8 cellular contexts compared by ENCODE assay signal in the genomic region with DNA sequence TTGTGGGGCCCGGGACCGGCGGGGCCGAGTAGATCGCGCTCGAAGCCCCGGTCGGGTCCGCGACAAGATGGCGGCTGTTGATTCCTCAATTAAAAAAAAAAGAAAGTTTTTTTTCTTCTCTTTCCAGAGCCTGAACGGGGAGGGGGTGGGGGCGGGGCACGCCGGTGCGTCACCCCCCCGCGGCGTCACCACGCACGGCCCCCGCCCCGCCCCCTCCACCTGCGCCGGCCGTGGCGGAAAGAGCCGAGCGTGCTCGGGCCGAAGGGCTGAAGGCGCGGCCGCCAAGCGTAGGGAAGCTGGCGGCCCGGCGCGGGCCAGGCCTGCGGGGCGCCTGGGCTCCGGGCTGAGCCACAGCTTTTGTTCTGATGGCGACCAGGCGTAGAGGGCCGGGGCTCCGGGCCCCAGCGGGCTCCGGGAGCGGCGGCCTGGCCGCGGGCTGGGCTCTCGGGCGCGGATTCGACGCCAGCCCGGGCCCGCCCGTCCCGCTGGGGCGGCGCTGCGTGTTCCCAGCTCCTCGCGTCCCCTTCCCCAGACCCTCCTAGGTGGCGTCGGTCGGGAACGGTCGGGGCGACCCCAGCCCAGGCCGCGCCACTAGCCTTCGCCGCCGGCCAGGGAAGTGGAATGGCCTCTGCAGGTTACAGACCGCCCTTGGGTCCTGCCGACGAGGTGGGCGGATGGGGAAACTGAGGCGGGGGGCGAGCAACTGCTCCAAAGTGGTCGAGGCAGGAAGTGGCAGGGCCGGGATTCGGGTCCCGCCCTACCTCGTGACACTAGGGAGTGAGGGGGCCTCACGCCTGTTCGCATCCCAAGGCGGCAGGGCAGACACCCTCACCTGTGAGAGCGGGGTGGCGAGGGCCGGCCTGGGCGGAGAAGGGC. TPM values are rescaled to one million over a fixed set of nuclear protein-coding genes. Genes with fewer than 3 reads are reported as not detected.
DNase-seq lines count a peak whose midpoint lies in the region; TF ChIP-seq lines count a peak whose summit lies in the region.

Gene CREBBP (minus strand): TSS at position 91 of the 876 bp plus-strand sequence. CDS start 797 bp downstream, outside the sequence.

- intact Hi-C loops in stomach (cut with DNase I; ENCODE audit: low total_unique reads) = no loop called here

- H3K4ac ChIP-seq in H9 (ENCODE audit: low read depth, low read length) = no peak within 1 kb of the TSS

- H3K4me1 ChIP-seq in H9 (ENCODE audit: insufficient read depth, low read length) (0 out of 2 replicates have a peak, but pooled peaks cover 4% of the 10 kb centered on the region), MM.1S (ENCODE audit: low read length) (peaks cover 13% of the 10 kb centered on the region), stomach (peaks cover 32 to 42% (median 40%) of the 10 kb centered on the region in 4 donors)

- H2BK15ac ChIP-seq in H9 (ENCODE audit: low read depth, low read length) = no peak within 1 kb of the TSS

- H3K27ac ChIP-seq in H9 (ENCODE audit: insufficient read length, low read depth, low read length) (no peak within 1 kb of the TSS), MM.1S (ENCODE audit: low read length) (no peak within 1 kb of the TSS), stomach (peak within 1 kb of the TSS; percentile 77 to 95 (median 87))

- H2AFZ ChIP-seq in H9 (ENCODE audit: low read length) = no peak within 1 kb of the TSS
- peak within 1 kb of the TSS; percentile 96 for H2AFZ ChIP-seq in MM.1S (ENCODE audit: low read length)

- no peak within 1 kb of the TSS for H4K8ac ChIP-seq in H9 (replicated peaks; ENCODE audit: insufficient read length, low read depth, low read length)

- H3K18ac ChIP-seq in H9 (ENCODE audit: insufficient read length, low read depth, low read length) = peak within 1 kb of the TSS; percentile 44

- TF ChIP-seq POLR2A in stomach (IDR thresholded peaks at IDR 0.05) = no peak

- no peak within 1 kb of the TSS for H4K5ac ChIP-seq in H9 (ENCODE audit: insufficient read length, low read depth, low read length)

- WGBS in H9 (ENCODE audit: extremely low coverage, insufficient read length, low lambda C conversion rate) = no CpG with 5 or more reads among the region's 96 CpGs
- 1 to 3% (median 3%) methylated on average over 40 to 96 of the region's 96 CpGs for WGBS in stomach, 5 donors

- DNase-seq in EL (peak; percentile 85), H9 (peak; percentile 86), MM.1S (peak; percentile 94), SIG-M5 (lab: John Stamatoyannopoulos, UW) (peak; percentile 15), activated gamma-delta T cell (lab: John Stamatoyannopoulos, UW) (peak; percentile 85), foreskin fibroblast (peak; percentile 83 to 95), neural crest cell (ENCODE audit: low read depth, low spot score) (peak; percentile 73), stomach (peak; percentile 91)

- H3K27me3 ChIP-seq in H9 (ENCODE audit: insufficient read depth, low read length) (no peaks in the 10 kb centered on the region), MM.1S (replicated peaks; ENCODE audit: insufficient read depth, low read length) (no peaks in the 10 kb centered on the region), stomach (no peaks in the 10 kb centered on the region)

- no peak within 1 kb of the TSS for H2BK12ac ChIP-seq in H9 (ENCODE audit: insufficient read length, low read depth, low read length)

- TF ChIP-seq EP300 in stomach (IDR thresholded peaks at IDR 0.05) = no peak

- H3K14ac ChIP-seq in H9 (ENCODE audit: insufficient read depth, low read length) = peak within 1 kb of the TSS; percentile 72

- H3K4me3 Mint-ChIP-seq in H9 (peak within 1 kb of the TSS; percentile 83 to 88), neural crest cell (peak within 1 kb of the TSS; percentile 91)

- no peak within 1 kb of the TSS for H2BK20ac ChIP-seq in H9 (ENCODE audit: low read depth, low read length, poor library complexity, severe bottlenecking)

- peaks cover 24 to 29% of the 10 kb centered on the region in 2 experiments for H3K4me1 Mint-ChIP-seq in H9
- H3K4me1 Mint-ChIP-seq in neural crest cell = peaks cover 36% of the 10 kb centered on the region

- no peak within 1 kb of the TSS for H2BK120ac ChIP-seq in H9 (ENCODE audit: low read depth, low read length, poor library complexity, severe bottlenecking)

- no peak within 1 kb of the TSS for H2AK5ac ChIP-seq in H9 (ENCODE audit: insufficient read length, low read length)

- H3K56ac ChIP-seq in H9 (ENCODE audit: insufficient read length, low read depth, low read length) = no peak within 1 kb of the TSS

- TF ChIP-seq CTCF in H9 (conservative IDR thresholded peaks at IDR 0.05) (no peak), MM.1S (IDR thresholded peaks at IDR 0.05; ENCODE audit: low read length) (no peak), foreskin fibroblast (IDR thresholded peaks at IDR 0.05; ENCODE audit: low read depth, low read length) (no peak), neural crest cell (conservative IDR thresholded peaks at IDR 0.05) (no peak), stomach (IDR thresholded peaks at IDR 0.05) (no peak)

- H3K23me2 ChIP-seq in H9 (ENCODE audit: insufficient read length, low read depth, low read length, poor library complexity, severe bottlenecking) = peaks cover 8% of the 10 kb centered on the region

- no peaks in the 10 kb centered on the region for H3K79me1 ChIP-seq in H9 (ENCODE audit: insufficient read depth, low read depth, low read length, poor library complexity, severe bottlenecking)

- H3K9me3 ChIP-seq in H9 (ENCODE audit: control insufficient read depth, low read depth, low read length) = no peaks in the 10 kb centered on the region
- no peaks in the 10 kb centered on the region for H3K9me3 ChIP-seq in MM.1S (replicated peaks; ENCODE audit: insufficient read depth, low read length)
- no peaks in the 10 kb centered on the region for H3K9me3 ChIP-seq in stomach

- H3K36me3 Mint-ChIP-seq in H9 (ENCODE audit: insufficient read depth in 1 of 3, low read depth in 3 of 3) (peaks cover 4 to 21% (median 20%) of the 10 kb centered on the region in 3 experiments; a peak in 6 of 7 replicates), neural crest cell (ENCODE audit: low read depth) (no peaks in the 10 kb centered on the region)

- H3K27me3 Mint-ChIP-seq in H9 (ENCODE audit: low read depth) (peaks cover 1% of the 10 kb centered on the region; the same call in 1 of the 2 replicates), neural crest cell (ENCODE audit: low read depth) (peaks cover 2% of the 10 kb centered on the region)

- H3K4me3 ChIP-seq in MM.1S (ENCODE audit: low read length) = peak within 1 kb of the TSS; percentile 93
- peak within 1 kb of the TSS; percentile 70 to 92 for H3K4me3 ChIP-seq in foreskin fibroblast (ENCODE audit: low read depth in 1 of 2, low read length in 2 of 2)
- H3K4me3 ChIP-seq in stomach = peak within 1 kb of the TSS; percentile 90 to 98 (median 95)

- H3K23ac ChIP-seq in H9 (ENCODE audit: insufficient read length, low read depth, low read length) = no peak within 1 kb of the TSS

- H3K27ac Mint-ChIP-seq in H9 (peak within 1 kb of the TSS; percentile 34 to 94 (median 49); a peak in 3 of 7 replicates), neural crest cell (ENCODE audit: unreplicated experiment) (peak within 1 kb of the TSS; percentile 86)

- H3K79me2 ChIP-seq in H9 (ENCODE audit: insufficient read depth, low read length) (peaks cover 23% of the 10 kb centered on the region; the same call in 1 of the 2 replicates), MM.1S (ENCODE audit: low read length) (peaks cover 39% of the 10 kb centered on the region)

- H3K4me2 ChIP-seq in H9 (ENCODE audit: insufficient read depth, insufficient read length, low read length) (peak within 1 kb of the TSS; percentile 88), MM.1S (ENCODE audit: low read depth, low read length) (peak within 1 kb of the TSS; percentile 100)

- no peak within 1 kb of the TSS for H2BK5ac ChIP-seq in H9 (ENCODE audit: insufficient read length, low read length)

- H3K9me3 Mint-ChIP-seq in H9 (peaks cover 0 to under 1% of the 10 kb centered on the region in 2 experiments; a peak in 2 of 5 replicates), neural crest cell (no peaks in the 10 kb centered on the region)

- H3T11ph ChIP-seq in H9 (ENCODE audit: low read length) = no peak within 1 kb of the TSS

- H4K20me1 ChIP-seq in H9 (ENCODE audit: control insufficient read depth, insufficient read depth, insufficient read length) (peaks cover 3% of the 10 kb centered on the region), MM.1S (ENCODE audit: insufficient read depth, low read length) (peaks cover 33% of the 10 kb centered on the region)

- no peaks in the 10 kb centered on the region for H3K36me3 ChIP-seq in MM.1S (replicated peaks; ENCODE audit: insufficient read depth, low read length)
- no peaks in the 10 kb centered on the region for H3K36me3 ChIP-seq in stomach

- H3K9ac ChIP-seq in H9 (ENCODE audit: extremely low read depth, insufficient read length, low read length) = peak within 1 kb of the TSS; percentile 32
- peak within 1 kb of the TSS; percentile 71 for H3K9ac ChIP-seq in MM.1S (ENCODE audit: low read length)

- no peaks in the 10 kb centered on the region for H3K9me2 ChIP-seq in MM.1S (replicated peaks; ENCODE audit: insufficient read depth, low read length)

- H3F3A ChIP-seq in MM.1S (ENCODE audit: insufficient read depth, low read length) = no peaks in the 10 kb centered on the region

- H4K91ac ChIP-seq in H9 (ENCODE audit: insufficient read length, low read depth, low read length) = no peak within 1 kb of the TSS

RNA-seq across cellular contexts. Expression of gene CREBBP, which starts in this region (rescaled TPM):
- 79.1 and 81.1 TPM in 2 replicates for total RNA-seq in H9 (2021)
- 84.7 and 97.6 TPM in 2 replicates for total RNA-seq in neural crest cell
- total RNA-seq in stomach = 100 to 1,000 TPM in 2 of 5 donors, 10 to 100 TPM in 3; 75.5 to 116 (median 91.1) TPM
- 1 to 10 TPM; 6.7 to 9.3 (median 6.8) TPM for polyA plus RNA-seq in stomach

Comparison
In these comparisons a context has a peak if more than half of its experiments do, and no peak if none do; other contexts are left out.
1. DNase-seq: peak in every context shown above with its lines; median percentile 94 in MM.1S; 91 in stomach; 89 in foreskin fibroblast; 86 in H9; 85 in EL; 85 in activated gamma-delta T cell; 73 in neural crest cell; 15 in SIG-M5.
2. H3K27ac ChIP-seq: peak in stomach (5 of 5); none in H9 (single experiment) and MM.1S (single experiment).
3. Peak in every context shown above with its lines, with median percentiles within 50 percentile points of each other: H3K4me3 ChIP-seq.